In genomic region chr1:160191756-160192155, GRCh38 we compare ENCODE assay signal across 24 cellular contexts. TPM values are rescaled to one million over a fixed set of nuclear protein-coding genes. Genes with fewer than 3 reads are reported as not detected.
A peak's percentile ranks its signal among the peaks of the same experiment; 100 is the strongest.
DNase-seq lines count a peak whose midpoint lies in the region; ATAC-seq, FAIRE-seq and TF ChIP-seq lines count a peak whose summit lies in the region.
"Had no signal": no experiment of that assay in that cellular context is flagged by ENCODE, and none has a peak within 500 bp of the region (broad histone marks: within the 10 kb centered on the region; RNA-seq: fewer than 3 reads in every experiment).

No MANE protein-coding gene starts in this region.

- DNase-seq in cerebellum (ENCODE audit: low spot score) (peak; percentile 81), neuronal stem cell (ENCODE audit: low spot score) (no peak), NOMO-1 treated with DMSO at 0.1 percent for 48 hours (lab: John Stamatoyannopoulos, UW; ENCODE audit: unreplicated experiment) (no peak), H54 (ENCODE audit: insufficient read length, low spot score) (no peak), natural killer cell (no peak)
- DNase-seq: ACHN; BE2C; CD4-positive, CD25-positive, alpha-beta regulatory T cell; CD8-positive, alpha-beta memory T cell; COR-L47; DMS 273 treated with DMSO at 0.1 percent for 48 hours; DMS53; DND-41; GM23248; HFFc6 had no signal

- no peak overlapping the region for H2BK120ac ChIP-seq in neuronal stem cell (ENCODE audit: low read depth, low read length)

- no peak overlapping the region for H3K23ac ChIP-seq in neuronal stem cell (ENCODE audit: low read depth, low read length, poor library complexity)

- no peaks in the 10 kb centered on the region for H3K9me3 Mint-ChIP-seq in natural killer cell
- H3K9me3 Mint-ChIP-seq: CD4-positive, CD25-positive, alpha-beta regulatory T cell; CD8-positive, alpha-beta memory T cell; HFFc6 had no signal

- H3K27ac ChIP-seq in neuronal stem cell (replicated peaks; ENCODE audit: low read length) (no peak overlapping the region), skeletal muscle tissue (ENCODE audit: low read depth, low read length) (peak overlapping the region; percentile 96)
- H3K27ac ChIP-seq: GM23248 had no signal

- no CpG with 5 or more reads among the region's 3 CpGs for WGBS in neuronal stem cell (ENCODE audit: extremely low coverage in 2 of 2, insufficient read length in 2 of 2, insufficient replicate concordance in 1 of 2), 2 donors

- H3K27ac Mint-ChIP-seq in natural killer cell, result no peak overlapping the region
- H3K27ac Mint-ChIP-seq: CD4-positive, CD25-positive, alpha-beta regulatory T cell; CD8-positive, alpha-beta memory T cell; HFFc6 had no signal

- H2AK5ac ChIP-seq in neuronal stem cell (ENCODE audit: low read depth, low read length), result no peak overlapping the region

- no peak overlapping the region for H3K4ac ChIP-seq in neuronal stem cell (ENCODE audit: low read length)

- H2BK15ac ChIP-seq in neuronal stem cell (ENCODE audit: low read length), result no peak overlapping the region

- peaks cover 19 to 21% of the 10 kb centered on the region in 2 donors for H3K4me1 ChIP-seq in neuronal stem cell (ENCODE audit: control insufficient read depth in 2 of 2, insufficient read depth in 1 of 2, low read depth in 1 of 2, low read length in 2 of 2)
- peaks cover 55 to 72% (median 64%) of the 10 kb centered on the region in 3 donors for H3K4me1 ChIP-seq in skeletal muscle tissue (ENCODE audit: control insufficient read depth in 3 of 3, insufficient read depth in 3 of 3, low read length in 3 of 3)

- H3K79me1 ChIP-seq in neuronal stem cell (ENCODE audit: low read depth, low read length), result peaks cover 3% of the 10 kb centered on the region

- no peak overlapping the region for H3K14ac ChIP-seq in neuronal stem cell (ENCODE audit: low read length)

- H3K18ac ChIP-seq in neuronal stem cell (ENCODE audit: low read length), result no peak overlapping the region

- H3K4me3 Mint-ChIP-seq in natural killer cell, result no peak overlapping the region
- H3K4me3 Mint-ChIP-seq: CD4-positive, CD25-positive, alpha-beta regulatory T cell; CD8-positive, alpha-beta memory T cell; HFFc6 had no signal

- no peak for TF ChIP-seq CTCF in natural killer cell (IDR thresholded peaks at IDR 0.05)

- TF ChIP-seq RAD21 in Ishikawa (IDR thresholded peaks at IDR 0.05; ENCODE audit: low read depth), result no peak; the same call in 1 of the 2 replicates

- H4K91ac ChIP-seq in neuronal stem cell (ENCODE audit: low read depth, low read length, poor library complexity), result no peak overlapping the region

- H3K4me1 Mint-ChIP-seq in natural killer cell, result no peaks in the 10 kb centered on the region
- H3K4me1 Mint-ChIP-seq: CD4-positive, CD25-positive, alpha-beta regulatory T cell; CD8-positive, alpha-beta memory T cell had no signal

- H2BK12ac ChIP-seq in neuronal stem cell (ENCODE audit: low read length), result no peak overlapping the region

- H2BK5ac ChIP-seq in neuronal stem cell (ENCODE audit: low read length), result no peak overlapping the region

- peak; percentile 17; the same call in 1 of the 2 replicates for TF ChIP-seq EP300 in Ishikawa (IDR thresholded peaks at IDR 0.05; ENCODE audit: borderline replicate concordance)

- no peak for FAIRE-seq in H54 (lab: Jason Lieb, UNC)
- FAIRE-seq: A204.1, G401.6, GM12891, GM19239, HepG2 had no signal

- H3K36me3 ChIP-seq in neuronal stem cell (replicated peaks in 1 of 2; ENCODE audit: control insufficient read depth in 2 of 2, insufficient read depth in 2 of 2, low read length in 2 of 2) (peaks cover 0 to 6% of the 10 kb centered on the region in 2 donors), skeletal muscle tissue (ENCODE audit: control insufficient read depth in 3 of 3, insufficient read depth in 3 of 3, low read length in 3 of 3) (peaks cover 31 to 42% (median 34%) of the 10 kb centered on the region in 3 donors)
- H3K36me3 ChIP-seq: BE2C had no signal

- H3K9me3 ChIP-seq in neuronal stem cell (replicated peaks in 1 of 2; ENCODE audit: control insufficient read depth in 2 of 2, insufficient read depth in 1 of 2, low read depth in 1 of 2, low read length in 2 of 2) (peaks cover 0 to 9% of the 10 kb centered on the region in 2 donors), skeletal muscle tissue (ENCODE audit: control insufficient read depth in 3 of 3, low read length in 3 of 3) (no peaks in the 10 kb centered on the region)
- H3K9me3 ChIP-seq: BE2C had no signal

- H3K9ac ChIP-seq in neuronal stem cell (ENCODE audit: low read depth, low read length, poor library complexity), result peak overlapping the region; percentile 7
- peak overlapping the region; percentile 95 to 99 (median 98) for H3K9ac ChIP-seq in skeletal muscle tissue (ENCODE audit: low read depth in 1 of 3, low read length in 3 of 3)
- H3K9ac ChIP-seq: GM23248 had no signal

- no peak overlapping the region for H3K4me2 ChIP-seq in neuronal stem cell (ENCODE audit: insufficient read depth, low read length, poor library complexity, severe bottlenecking)

- no peak overlapping the region for H3K4me3 ChIP-seq in neuronal stem cell (ENCODE audit: low read length in 2 of 2)
- peak overlapping the region; percentile 82 to 97 (median 93) for H3K4me3 ChIP-seq in skeletal muscle tissue (ENCODE audit: low read length in 3 of 3)
- H3K4me3 ChIP-seq: GM23248 had no signal

- no peak overlapping the region for H4K8ac ChIP-seq in neuronal stem cell (ENCODE audit: low read depth, low read length)

- ATAC-seq in GM19455 (IDR thresholded peaks at IDR 0.05; ENCODE audit: unreplicated experiment), result no peak
- no peak for ATAC-seq in natural killer cell
- ATAC-seq: HCT116, HepG2 had no signal

- H2AFZ ChIP-seq in neuronal stem cell (ENCODE audit: low read length), result no peak overlapping the region
- H2AFZ ChIP-seq: GM23248 had no signal

- H3K27me3 ChIP-seq in neuronal stem cell (ENCODE audit: control insufficient read depth in 3 of 3, insufficient read depth in 3 of 3, low read depth in 1 of 3, low read length in 3 of 3) (peaks cover 0 to 5% (median 0%) of the 10 kb centered on the region in 3 experiments), skeletal muscle tissue (ENCODE audit: control insufficient read depth in 3 of 3, insufficient read depth in 3 of 3, low read length in 3 of 3) (no peaks in the 10 kb centered on the region)
- H3K27me3 ChIP-seq: BE2C had no signal

- peaks cover 1 to 3% of the 10 kb centered on the region in 2 donors for H3K27me3 Mint-ChIP-seq in natural killer cell (ENCODE audit: low read depth in 2 of 2)

- no peak for TF ChIP-seq POLR2A in H54 (IDR thresholded peaks at IDR 0.05; ENCODE audit: low read depth, low read length)

- intact Hi-C loops in natural killer cell (cut with micrococcal nuclease), result loop anchor here (2.0 kb wide), 1 partner anchor 415 kb away; no protein-coding TSS in a partner anchor

- no peaks in the 10 kb centered on the region for H3K36me3 Mint-ChIP-seq in natural killer cell
- H3K36me3 Mint-ChIP-seq: CD4-positive, CD25-positive, alpha-beta regulatory T cell; CD8-positive, alpha-beta memory T cell had no signal

TF ChIP-seq in Ishikawa, 13 proteins besides CTCF, POLR2A, EP300 and RAD21:
- peak; percentile 17; the same call in 1 of the 2 replicates for TF ChIP-seq NFIC (IDR thresholded peaks at IDR 0.05)
- no peak for TF ChIP-seq TAF1 (IDR thresholded peaks at IDR 0.05; ENCODE audit: low read depth)
- TF ChIP-seq TEAD4 (IDR thresholded peaks at IDR 0.05), result 0 out of 2 replicates have a peak, but pooled peaks have one; percentile 6
- TF ChIP-seq CREB1 (IDR thresholded peaks at IDR 0.05; ENCODE audit: low read depth), result no peak
- TF ChIP-seq REST (IDR thresholded peaks at IDR 0.05; ENCODE audit: low read depth), result no peak
- no peak for TF ChIP-seq EGR1 (IDR thresholded peaks at IDR 0.05)
- TF ChIP-seq YY1 (IDR thresholded peaks at IDR 0.05; ENCODE audit: low read depth), result no peak
- no peak for TF ChIP-seq TCF12 (IDR thresholded peaks at IDR 0.05; ENCODE audit: low read depth)
- TF ChIP-seq USF1 (IDR thresholded peaks at IDR 0.05), result no peak

RNA-seq across cellular contexts. Expression of gene CASQ1, which starts 1.4 kb away (rescaled TPM):
- total RNA-seq in cerebellum, result 1.3 TPM
- polyA plus RNA-seq in neuronal stem cell (2013, experiment 1 of 2), result 0.47 TPM
- 0.58 TPM for polyA plus RNA-seq in neuronal stem cell (2013, experiment 2 of 2)
- 616 TPM for total RNA-seq in skeletal muscle tissue
- not detected for total RNA-seq in natural killer cell
- total RNA-seq: CD4-positive, CD25-positive, alpha-beta regulatory T cell; CD8-positive, alpha-beta memory T cell had no signal
- polyA plus RNA-seq: CD4-positive, CD25-positive, alpha-beta regulatory T cell; CD8-positive, alpha-beta memory T cell; GM23248 had no signal

RNA-seq across cellular contexts. Expression of gene PEA15, which starts 13.4 kb away (rescaled TPM):
- total RNA-seq in cerebellum (125 TPM), skeletal muscle tissue (26.1 TPM), natural killer cell (10 to 100 TPM; 25.3 to 27.9 (median 25.5) TPM)
- polyA plus RNA-seq in neuronal stem cell (2013, experiment 1 of 2), result 162 TPM
- polyA plus RNA-seq in neuronal stem cell (2013, experiment 2 of 2), result 156 TPM

RNA-seq across cellular contexts. Expression of gene ATP1A4, which starts 40.4 kb away (rescaled TPM):
- total RNA-seq in cerebellum, result 0.64 TPM
- polyA plus RNA-seq in neuronal stem cell (2013, experiment 1 of 2), result 0.77 TPM
- polyA plus RNA-seq in neuronal stem cell (2013, experiment 2 of 2), result 0.72 TPM
- under 0.01 TPM for total RNA-seq in skeletal muscle tissue
- total RNA-seq in natural killer cell, result not detected
- total RNA-seq: CD4-positive, CD25-positive, alpha-beta regulatory T cell; CD8-positive, alpha-beta memory T cell; GM23248; HepG2; HFFc6 had no signal
- polyA plus RNA-seq: CD4-positive, CD25-positive, alpha-beta regulatory T cell; CD8-positive, alpha-beta memory T cell; GM23248; HepG2 had no signal

Comparison
In these comparisons a context has a peak if more than half of its experiments do, and no peak if none do; other contexts are left out.
1. H3K4me3 ChIP-seq: peak in skeletal muscle tissue (3 of 3); none in neuronal stem cell (0 of 2).
2. RNA of gene CASQ1, which starts 1.4 kb away (total RNA-seq): 616 TPM in skeletal muscle tissue (single experiment); 1.3 TPM in cerebellum (single experiment) and not detected in natural killer cell; every median in the first group is over 100 times any median in the second.